Comparison of ENCODE assay signal across 31 cellular contexts in the genomic region with DNA sequence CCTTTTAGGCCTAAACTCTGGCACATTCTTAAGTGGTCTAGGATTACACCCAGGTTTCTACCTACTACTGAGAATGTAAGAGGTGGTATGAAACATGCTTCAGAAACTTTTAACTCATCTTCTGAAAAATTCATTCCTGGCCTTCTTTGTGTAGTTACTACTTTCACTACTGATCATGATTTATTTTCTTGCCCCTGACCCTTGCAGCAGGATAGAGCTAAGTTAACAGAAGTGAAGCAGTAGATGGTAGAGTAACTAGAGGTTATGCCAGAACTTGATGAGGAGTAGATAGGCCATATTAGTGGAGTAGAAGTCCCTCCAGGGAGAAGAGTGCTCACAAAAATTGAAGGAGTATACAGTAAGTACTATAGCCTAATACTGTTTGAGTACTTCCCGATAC.
"Had no signal": no experiment of that assay in that cellular context is flagged by ENCODE, and none has a peak within 500 bp of the region (broad histone marks: within the 10 kb centered on the region; RNA-seq: fewer than 3 reads in every experiment).

No MANE protein-coding gene starts in this region.

- H3K4me3 ChIP-seq: ascending aorta, breast epithelium, cardiac muscle cell, colonic mucosa, esophagus squamous epithelium, gastroesophageal sphincter, heart right ventricle, hepatocyte had no signal

- H3K4me2 ChIP-seq: hepatocyte had no signal

- H3K79me2 ChIP-seq: hepatocyte had no signal

- H3K36me3 ChIP-seq: ascending aorta, breast epithelium, cardiac muscle cell, colonic mucosa, esophagus squamous epithelium, gastroesophageal sphincter, heart right ventricle had no signal

- ATAC-seq: activated naive CD4-positive, alpha-beta T cell treated with anti-CD3 and anti-CD28 coated beads, Interleukin-2, amount 50 U/mL, for 72 hours; activated T-cell treated with anti-CD3 and anti-CD28 coated beads, Interleukin-2, amount 50 U/mL, for 72 hours; gastroesophageal sphincter; heart right ventricle had no signal

- H2AFZ ChIP-seq: hepatocyte had no signal

- H3K27me3 ChIP-seq: ascending aorta, breast epithelium, cardiac muscle cell, colonic mucosa, esophagus squamous epithelium, gastroesophageal sphincter, heart right ventricle, hepatocyte had no signal

- FAIRE-seq: endometrium, endothelial cell of umbilical vein had no signal

- H3K4me1 ChIP-seq: ascending aorta, breast epithelium, colonic mucosa, esophagus squamous epithelium, gastroesophageal sphincter, heart right ventricle had no signal

- DNase-seq: activated CD4-positive, alpha-beta memory T cell treated with anti-CD3 and anti-CD28 coated beads, Interleukin-2, amount 10 ng/mL, durations not matched to agents 7 days and 5 days; activated CD4-positive, alpha-beta T cell treated with anti-CD3 and anti-CD28 coated beads for 1 hour; activated CD4-positive, alpha-beta T cell treated with anti-CD3 and anti-CD28 coated beads for 4 hours; activated CD4-positive, alpha-beta T cell treated with anti-CD3 and anti-CD28 coated beads, Interleukin-2, amount 10 ng/mL, durations not matched to agents 7 days and 5 days; activated CD4-positive, alpha-beta T cell treated with anti-CD3 and anti-CD28 coated beads, Interleukin-2, amount 50 U/mL, for 4 hours; activated CD4-positive, CD25-positive, alpha-beta regulatory T cell; activated CD8-positive, alpha-beta memory T cell treated with anti-CD3 and anti-CD28 coated beads, Interleukin-2, amount 50 U/mL, for 48 hours; activated gamma-delta T cell; activated naive CD4-positive, alpha-beta T cell; activated naive CD4-positive, alpha-beta T cell treated with anti-CD3 and anti-CD28 coated beads, Interleukin-2, amount 10 ng/mL, durations not matched to agents 7 days and 5 days; activated naive CD8-positive, alpha-beta T cell treated with anti-CD3 and anti-CD28 coated beads, Interleukin-2, amount 10 ng/mL, durations not matched to agents 7 days and 5 days; activated T-cell treated with anti-CD3 and anti-CD28 coated beads for 4 hours; activated T-cell treated with anti-CD3 and anti-CD28 coated beads, Interleukin-2, amount 50 U/mL, for 24 hours; activated T-cell treated with anti-CD3 and anti-CD28 coated beads, Interleukin-2, amount 50 U/mL, for 72 hours; central memory CD4-positive, alpha-beta T cell; cerebellar nuclear complex; colonic mucosa; effector CD8-positive, alpha-beta T cell; esophagus squamous epithelium; foreskin melanocyte; heart right ventricle; T1000 had no signal

- H3K27ac ChIP-seq: ascending aorta, breast epithelium, cardiac muscle cell, colonic mucosa, epithelial cell of prostate, esophagus squamous epithelium, gastroesophageal sphincter, heart right ventricle, hepatocyte had no signal

- H3K9me3 ChIP-seq: ascending aorta, colonic mucosa, gastroesophageal sphincter had no signal
